In the genomic region with DNA sequence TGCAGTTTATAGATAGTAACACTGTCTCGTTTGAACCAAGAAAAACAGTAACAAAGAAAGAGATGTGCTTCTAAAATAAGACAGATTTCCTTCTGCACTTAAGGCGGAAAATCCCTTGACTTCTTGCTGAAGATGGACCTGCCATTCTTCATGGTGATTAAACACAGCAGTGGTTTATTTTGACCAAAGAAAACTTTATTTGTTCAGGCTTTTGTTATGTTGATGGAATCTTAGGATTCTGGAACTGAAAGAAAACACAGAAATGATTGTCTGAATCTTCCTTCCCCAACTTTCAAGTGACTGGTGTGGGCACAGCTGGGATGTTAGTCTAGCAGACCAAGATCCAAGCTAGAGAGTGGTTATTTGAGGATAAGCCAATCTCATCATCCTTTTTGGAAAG, we compare ENCODE assay signal across 20 cellular contexts.
"Had no signal": no experiment of that assay in that cellular context is flagged by ENCODE, and none has a peak within 500 bp of the region (broad histone marks: within the 10 kb centered on the region; RNA-seq: fewer than 3 reads in every experiment).

No MANE protein-coding gene starts in this region.

- H3K9me3 Mint-ChIP-seq: activated CD8-positive, alpha-beta T cell treated with anti-CD3 and anti-CD28 coated beads for 36 hours; activated naive CD4-positive, alpha-beta T cell treated with anti-CD3 and anti-CD28 coated beads, Interleukin-2, amount 10 ng/mL, durations not matched to agents 7 days and 5 days; activated naive CD8-positive, alpha-beta T cell treated with anti-CD3 and anti-CD28 coated beads for 36 hours; activated T-cell treated with anti-CD3 and anti-CD28 coated beads, Interleukin-2, amount 50 U/mL, for 72 hours; activated T-helper 2 cell treated with anti-CD3 and anti-CD28 coated beads, Interferon-gamma antibody, Interleukin-2, Interleukin-4, amounts not matched to agents 10 μg/mL and 5 μg/mL and 100 μg/mL, durations not matched to agents 14 hours and 24 hours and 36 hours; T-helper 1 cell treated with Interleukin-12 subunit alpha and Interleukin-12 subunit beta and Interleukin-4 antibody, amounts not matched to agents 30 μg/mL and 1 μg/mL, for 36 hours had no signal

- DNase-seq: activated CD4-positive, alpha-beta T cell treated with anti-CD3 and anti-CD28 coated beads for 4 hours; activated CD8-positive, alpha-beta memory T cell treated with anti-CD3 and anti-CD28 coated beads, Interleukin-2, amount 50 U/mL, for 4 hours; activated CD8-positive, alpha-beta T cell treated with anti-CD3 and anti-CD28 coated beads for 36 hours; activated gamma-delta T cell treated with Interleukin-2 at 50 U/mL for 16 hours; activated naive CD4-positive, alpha-beta T cell treated with anti-CD3 and anti-CD28 coated beads, Interleukin-2, amount 10 ng/mL, durations not matched to agents 7 days and 5 days; activated naive CD8-positive, alpha-beta T cell treated with anti-CD3 and anti-CD28 coated beads for 36 hours; activated T-cell treated with anti-CD3 and anti-CD28 coated beads, Interleukin-2, amount 50 U/mL, for 72 hours; caudate nucleus; Kasumi-1; NCI-H1048; NCI-H146; NCI-H187 treated with DMSO at 0.1 percent for 48 hours; NCI-H2107; NCI-H2171 treated with DMSO at 0.1 percent for 48 hours; NCI-H226; NCI-H526 treated with DMSO at 0.1 percent for 48 hours; SHP77 treated with DMSO at 0.1 percent for 48 hours had no signal

- H3K4me1 Mint-ChIP-seq: activated naive CD4-positive, alpha-beta T cell treated with anti-CD3 and anti-CD28 coated beads, Interleukin-2, amount 10 ng/mL, durations not matched to agents 7 days and 5 days; activated naive CD8-positive, alpha-beta T cell treated with anti-CD3 and anti-CD28 coated beads for 36 hours had no signal

- ATAC-seq: activated CD4-positive, CD25-positive, alpha-beta regulatory T cell treated with anti-CD3 and anti-CD28 coated beads, Interleukin-2, amount 50 U/mL, for 24 hours; activated CD8-positive, alpha-beta T cell treated with anti-CD3 and anti-CD28 coated beads for 36 hours; activated T-cell treated with anti-CD3 and anti-CD28 coated beads, Interleukin-2, amount 50 U/mL, for 72 hours had no signal

- H3K27ac Mint-ChIP-seq: activated CD8-positive, alpha-beta T cell treated with anti-CD3 and anti-CD28 coated beads for 36 hours; activated naive CD4-positive, alpha-beta T cell treated with anti-CD3 and anti-CD28 coated beads, Interleukin-2, amount 10 ng/mL, durations not matched to agents 7 days and 5 days; activated naive CD8-positive, alpha-beta T cell treated with anti-CD3 and anti-CD28 coated beads for 36 hours; activated T-cell treated with anti-CD3 and anti-CD28 coated beads, Interleukin-2, amount 50 U/mL, for 72 hours; activated T-helper 2 cell treated with anti-CD3 and anti-CD28 coated beads, Interferon-gamma antibody, Interleukin-2, Interleukin-4, amounts not matched to agents 10 μg/mL and 5 μg/mL and 100 μg/mL, durations not matched to agents 14 hours and 24 hours and 36 hours; T-helper 1 cell treated with Interleukin-12 subunit alpha and Interleukin-12 subunit beta and Interleukin-4 antibody, amounts not matched to agents 30 μg/mL and 1 μg/mL, for 36 hours had no signal

- H3K36me3 Mint-ChIP-seq: activated naive CD4-positive, alpha-beta T cell treated with anti-CD3 and anti-CD28 coated beads, Interleukin-2, amount 10 ng/mL, durations not matched to agents 7 days and 5 days; activated naive CD8-positive, alpha-beta T cell treated with anti-CD3 and anti-CD28 coated beads for 36 hours had no signal

- H3K4me3 Mint-ChIP-seq: activated CD8-positive, alpha-beta T cell treated with anti-CD3 and anti-CD28 coated beads for 36 hours; activated naive CD4-positive, alpha-beta T cell treated with anti-CD3 and anti-CD28 coated beads, Interleukin-2, amount 10 ng/mL, durations not matched to agents 7 days and 5 days; activated naive CD8-positive, alpha-beta T cell treated with anti-CD3 and anti-CD28 coated beads for 36 hours; activated T-cell treated with anti-CD3 and anti-CD28 coated beads, Interleukin-2, amount 50 U/mL, for 72 hours; T-helper 1 cell treated with Interleukin-12 subunit alpha and Interleukin-12 subunit beta and Interleukin-4 antibody, amounts not matched to agents 30 μg/mL and 1 μg/mL, for 36 hours had no signal
